8 cellular contexts compared by ENCODE assay signal in the genomic region with DNA sequence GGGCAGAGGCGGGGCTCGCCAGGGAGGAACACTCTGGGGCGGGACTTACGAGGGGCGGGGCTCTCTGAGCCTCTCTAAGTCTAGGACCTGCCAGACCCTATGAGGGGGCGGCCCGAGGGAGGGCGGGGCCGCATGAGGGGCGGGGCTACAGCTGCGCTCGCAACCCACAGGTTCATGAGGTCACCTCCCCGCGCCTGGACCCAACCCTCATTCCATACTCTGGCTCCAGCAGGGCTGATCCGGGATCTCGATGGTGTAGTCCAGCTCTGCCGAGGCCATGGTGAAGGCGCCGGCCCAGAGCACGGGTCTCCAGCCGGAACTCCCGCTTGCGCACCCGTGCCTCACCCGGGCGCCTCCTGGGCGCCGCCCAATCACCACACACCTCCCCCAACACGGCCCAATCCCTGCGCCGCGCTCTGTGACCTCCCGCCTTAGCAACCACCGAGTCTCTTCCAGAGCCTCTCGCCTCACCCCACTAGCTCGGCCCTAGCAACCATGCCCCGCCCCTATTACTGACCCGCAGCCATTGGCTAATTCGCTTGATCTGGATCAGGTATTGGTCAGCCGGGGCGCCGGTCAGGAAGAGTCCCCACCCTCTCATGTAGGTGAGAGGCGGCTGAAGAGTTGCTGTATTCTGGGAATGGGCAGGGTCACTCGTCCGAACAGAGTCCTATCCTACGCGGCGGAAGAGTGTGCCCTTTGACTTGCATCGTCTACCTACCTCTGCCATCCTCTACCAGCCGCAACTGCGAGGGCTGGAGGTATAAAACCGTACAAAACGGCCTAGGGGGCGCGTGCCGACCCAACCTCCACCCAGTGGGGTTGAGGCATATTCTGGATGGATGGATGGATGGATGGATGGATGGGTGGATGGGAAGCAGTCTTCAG. TPM values are rescaled to one million over a fixed set of nuclear protein-coding genes. Genes with fewer than 3 reads are reported as not detected.
DNase-seq lines count a peak whose midpoint lies in the region; ATAC-seq and TF ChIP-seq lines count a peak whose summit lies in the region.

A gene (plus strand): TSS at position 602 of the 888 bp plus-strand sequence. CDS start 14,984 bp downstream, outside the sequence.
A gene (minus strand): TSS at position 369 of the 888 bp plus-strand sequence. CDS start 90 bp downstream, at position 279.

- peak within 1 kb of the TSS; percentile 94 for H2BK120ac ChIP-seq in trophoblast cell (ENCODE audit: insufficient read depth, low read length, poor library complexity)

- peak within 1 kb of the TSS; percentile 94 for H4K91ac ChIP-seq in trophoblast cell (ENCODE audit: low read depth, low read length)

- TF ChIP-seq EP300 in transverse colon (IDR thresholded peaks at IDR 0.05; ENCODE audit: low read depth), result peak; percentile 29

- peak within 1 kb of the TSS; percentile 98 for H2AFZ ChIP-seq in trophoblast cell (ENCODE audit: insufficient read depth, low read length, poor library complexity)

- peak within 1 kb of the TSS; percentile 59 for H2AK5ac ChIP-seq in trophoblast cell (ENCODE audit: low read length)

- peak; percentile 92 for ATAC-seq in HG02763 (IDR thresholded peaks at IDR 0.05; ENCODE audit: unreplicated experiment)

- H3K4ac ChIP-seq in trophoblast cell (ENCODE audit: low read depth, low read length), result peak within 1 kb of the TSS; percentile 85

- WGBS in adipose tissue, 3 donors, result 0 to 2% (median 1%) methylated on average over 55 to 56 of the region's 56 CpGs
- WGBS in trophoblast cell (ENCODE audit: extremely low coverage, insufficient coverage, insufficient read length), result no CpG with 5 or more reads among the region's 56 CpGs
- WGBS in transverse colon (ENCODE audit: low coverage in 1 of 2), 2 donors, result 2% methylated on average over 56 of the region's 56 CpGs; no CpG with 5 or more reads in 1 of the 2 donors

- peak within 1 kb of the TSS; percentile 81 for H2BK12ac ChIP-seq in trophoblast cell (ENCODE audit: low read length)

- peak within 1 kb of the TSS; percentile 46 for H3K9ac ChIP-seq in trophoblast cell (ENCODE audit: low read length)

- H3K4me3 ChIP-seq in GM12875 (ENCODE audit: low read depth, low read length), result peak within 1 kb of the TSS; percentile 80
- peak within 1 kb of the TSS; percentile 85 for H3K4me3 ChIP-seq in trophoblast cell (ENCODE audit: low read depth, low read length)
- H3K4me3 ChIP-seq in transverse colon, result peak within 1 kb of the TSS; percentile 54 to 74 (median 57)

- in situ Hi-C loops in transverse colon (cut with MboI; ENCODE audit: low pct_ligation_motif_present in 1 of 4, low pct_unique_long_range_greater_than_20kb in 1 of 4, low sequenced_read_pairs in 3 of 4), result no loop called here

- peak within 1 kb of the TSS; percentile 98 for H2BK5ac ChIP-seq in trophoblast cell (ENCODE audit: low read depth, low read length, poor library complexity)

- peak within 1 kb of the TSS; percentile 95 for H4K8ac ChIP-seq in trophoblast cell (ENCODE audit: low read depth, low read length)

- peak; percentile 90 for TF ChIP-seq POLR2A in transverse colon (IDR thresholded peaks at IDR 0.05)

- H3K79me1 ChIP-seq in trophoblast cell (ENCODE audit: low read length), result peaks cover 9% of the 10 kb centered on the region

- intact Hi-C loops in cardiac septum (cut with DNase I), result no loop called here
- intact Hi-C loops in transverse colon (cut with DNase I; ENCODE audit: low total_unique reads), result no loop called here

- H3K23ac ChIP-seq in trophoblast cell (ENCODE audit: low read length), result no peak within 1 kb of the TSS

- peak within 1 kb of the TSS; percentile 93 for H3K18ac ChIP-seq in trophoblast cell (ENCODE audit: low read length)

- H3K9me3 ChIP-seq in trophoblast cell (ENCODE audit: insufficient read depth, low read depth, low read length), result no peaks in the 10 kb centered on the region
- no peaks in the 10 kb centered on the region for H3K9me3 ChIP-seq in transverse colon

- H3K4me2 ChIP-seq in trophoblast cell (ENCODE audit: low read length), result peak within 1 kb of the TSS; percentile 91

- H3K27ac ChIP-seq in adipose tissue (ENCODE audit: low read depth, low read length), result peak within 1 kb of the TSS; percentile 87
- H3K27ac ChIP-seq in trophoblast cell (ENCODE audit: low read depth, low read length), result peak within 1 kb of the TSS; percentile 94
- peak within 1 kb of the TSS; percentile 94 to 96 (median 96) for H3K27ac ChIP-seq in transverse colon

- peak within 1 kb of the TSS; percentile 85 for H3K14ac ChIP-seq in trophoblast cell (ENCODE audit: low read length)

- H3K27me3 ChIP-seq in trophoblast cell (ENCODE audit: insufficient read depth, low read length), result no peaks in the 10 kb centered on the region
- H3K27me3 ChIP-seq in transverse colon, result no peaks in the 10 kb centered on the region

- H3K79me2 ChIP-seq in trophoblast cell (ENCODE audit: control insufficient read depth, insufficient read depth, low read length, poor library complexity), result peaks cover 6% of the 10 kb centered on the region

- DNase-seq in NCI-H1417 (lab: John Stamatoyannopoulos, UW) (peak; percentile 98 to 99 (median 99)), SW480 (ENCODE audit: low spot score) (peak; percentile 98), cardiac septum (ENCODE audit: low spot score) (peak; percentile 99), trophoblast cell (peak; percentile 99), transverse colon (peak; percentile 99)

- peaks cover 18 to 22% of the 10 kb centered on the region in 2 experiments for H3K4me1 ChIP-seq in trophoblast cell (ENCODE audit: control insufficient read depth in 1 of 2, insufficient read depth in 2 of 2, low read length in 2 of 2)
- H3K4me1 ChIP-seq in transverse colon, result peaks cover 20 to 50% (median 26%) of the 10 kb centered on the region in 4 donors

- peak within 1 kb of the TSS; percentile 76 for H4K12ac ChIP-seq in trophoblast cell (ENCODE audit: low read depth, low read length)

- TF ChIP-seq CTCF in GM12875 (IDR thresholded peaks at IDR 0.05; ENCODE audit: borderline replicate concordance, insufficient read depth, low read depth, low read length), result no peak
- TF ChIP-seq CTCF in transverse colon (IDR thresholded peaks at IDR 0.05), result peak in 1 of 5 experiments; percentile 11

- H3K36me3 ChIP-seq in trophoblast cell (ENCODE audit: control insufficient read depth in 1 of 2, insufficient read depth in 2 of 2, low read length in 2 of 2), result no peaks in the 10 kb centered on the region
- H3K36me3 ChIP-seq in transverse colon, result no peaks in the 10 kb centered on the region

RNA-seq across cellular contexts. Expression of the first gene that starts in this region (rescaled TPM):
- 1 to 10 TPM in 2 of 3 donors, under 1 TPM in 1; 0.56 to 5.1 (median 4.4) TPM for polyA plus RNA-seq in adipose tissue
- 0.70 TPM for total RNA-seq in cardiac septum
- 1.3 and 1.5 TPM in 2 replicates for polyA plus RNA-seq in trophoblast cell (2013)
- 1 to 10 TPM in 1 of 4 donors, under 1 TPM in 2, not detected in 1; 0.40 to 2.5 (median 0.96) TPM for total RNA-seq in transverse colon

RNA-seq across cellular contexts. Expression of the second gene that starts in this region (rescaled TPM):
- 10 to 100 TPM in 2 of 3 donors, 1 to 10 TPM in 1; 9.0 to 24.6 (median 13.3) TPM for polyA plus RNA-seq in adipose tissue
- 9.8 TPM for total RNA-seq in cardiac septum
- polyA plus RNA-seq in trophoblast cell (2013), result 9.2 and 9.3 TPM in 2 replicates
- 10 to 100 TPM; 14.2 to 40.8 (median 22.9) TPM for total RNA-seq in transverse colon

Comparison
In these comparisons a context has a peak if more than half of its experiments do, and no peak if none do; other contexts are left out.
1. Peak in every context shown above with its lines: DNase-seq, ATAC-seq, H3K4me3 ChIP-seq and H3K27ac ChIP-seq.